20 cellular contexts compared by ENCODE assay signal in genomic region chr11:1812801-1813200, GRCh38. TPM values are rescaled to one million over a fixed set of nuclear protein-coding genes. Genes with fewer than 3 reads are reported as not detected.
DNase-seq lines count a peak whose midpoint lies in the region; ATAC-seq and TF ChIP-seq lines count a peak whose summit lies in the region.
"Had no signal": no experiment of that assay in that cellular context is flagged by ENCODE, and none has a peak within 500 bp of the region (broad histone marks: within the 10 kb centered on the region; RNA-seq: fewer than 3 reads in every experiment).

No MANE protein-coding gene starts in this region.

- CTCF ChIA-PET in CD4-positive, alpha-beta memory T cell (lab: Charles Lee; ENCODE audit: partially characterized antibody), result no interaction called here

- H3K4me3 Mint-ChIP-seq in CD4-positive, alpha-beta memory T cell, result no peak overlapping the region
- H3K4me3 Mint-ChIP-seq: CD4-positive, CD25-positive, alpha-beta regulatory T cell; CD8-positive, alpha-beta T cell had no signal

- H3K27ac ChIP-seq in HL-60 (replicated peaks), result peak overlapping the region; percentile 53
- H3K27ac ChIP-seq in coronary artery, result no peak overlapping the region
- H3K27ac ChIP-seq in osteoblast (ENCODE audit: low read depth, low read length), result no peak overlapping the region
- no peak overlapping the region for H3K27ac ChIP-seq in CD4-positive, alpha-beta memory T cell (ENCODE audit: low read depth, low read length)
- H3K27ac ChIP-seq: BLaER1 had no signal

- no peaks in the 10 kb centered on the region for H3K36me3 ChIP-seq in osteoblast (ENCODE audit: insufficient read depth, low read length)
- H3K36me3 ChIP-seq in CD4-positive, alpha-beta memory T cell (ENCODE audit: insufficient read depth, low read length), result no peaks in the 10 kb centered on the region
- H3K36me3 ChIP-seq: BE2C, BLaER1 had no signal

- no peaks in the 10 kb centered on the region for H3K9me3 ChIP-seq in osteoblast (ENCODE audit: low read depth, low read length)
- no peaks in the 10 kb centered on the region for H3K9me3 ChIP-seq in CD4-positive, alpha-beta memory T cell (ENCODE audit: control insufficient read depth in 1 of 2, low read length in 2 of 2)
- H3K9me3 ChIP-seq: BE2C had no signal

- H3K4me1 ChIP-seq in osteoblast (ENCODE audit: insufficient read depth, low read length), result no peaks in the 10 kb centered on the region
- no peaks in the 10 kb centered on the region for H3K4me1 ChIP-seq in CD4-positive, alpha-beta memory T cell (ENCODE audit: insufficient read depth, low read length)
- H3K4me1 ChIP-seq: BE2C had no signal

- no peak for ATAC-seq in left lobe of liver
- ATAC-seq: CD8-positive, alpha-beta T cell had no signal

- H3K27ac Mint-ChIP-seq in CD4-positive, alpha-beta memory T cell, result no peak overlapping the region
- H3K27ac Mint-ChIP-seq: CD14-positive monocyte; CD4-positive, CD25-positive, alpha-beta regulatory T cell; CD8-positive, alpha-beta T cell had no signal

- no peaks in the 10 kb centered on the region for H3K36me3 Mint-ChIP-seq in CD4-positive, alpha-beta memory T cell
- H3K36me3 Mint-ChIP-seq: CD4-positive, CD25-positive, alpha-beta regulatory T cell; CD8-positive, alpha-beta T cell had no signal

- H3K4me1 Mint-ChIP-seq in CD4-positive, alpha-beta memory T cell, result no peaks in the 10 kb centered on the region

- no peak for TF ChIP-seq CTCF in HL-60 (IDR thresholded peaks at IDR 0.05; ENCODE audit: insufficient read depth, low read length)
- no peak for TF ChIP-seq CTCF in coronary artery (IDR thresholded peaks at IDR 0.05)
- no peak for TF ChIP-seq CTCF in osteoblast (IDR thresholded peaks at IDR 0.05; ENCODE audit: extremely low read depth, low read depth, low read length)

- peaks cover 0 to 14% (median 2%) of the 10 kb centered on the region in 8 donors for H3K9me3 Mint-ChIP-seq in CD4-positive, alpha-beta memory T cell

- H3K27me3 ChIP-seq in HL-60 (ENCODE audit: insufficient read depth, poor library complexity, severe bottlenecking) (no peaks in the 10 kb centered on the region), osteoblast (ENCODE audit: insufficient read depth, low read length) (peaks cover 21% of the 10 kb centered on the region)
- no peaks in the 10 kb centered on the region for H3K27me3 ChIP-seq in CD4-positive, alpha-beta memory T cell (ENCODE audit: insufficient read depth, low read length)
- H3K27me3 ChIP-seq: BE2C, BLaER1 had no signal

- H3K27me3 Mint-ChIP-seq in CD4-positive, alpha-beta memory T cell, result peaks cover 4 to 12% of the 10 kb centered on the region in 2 donors

- POLR2A ChIA-PET in CD4-positive, alpha-beta memory T cell (lab: Charles Lee; ENCODE audit: partially characterized antibody), result no interaction called here

- H4K20me1 ChIP-seq in osteoblast (ENCODE audit: insufficient read depth, low read length), result no peaks in the 10 kb centered on the region
- H4K20me1 ChIP-seq: BLaER1 had no signal

- no peak overlapping the region for H3K4me3 ChIP-seq in HL-60 (replicated peaks; ENCODE audit: insufficient read depth, low read length)
- H3K4me3 ChIP-seq in coronary artery, result no peak overlapping the region
- H3K4me3 ChIP-seq in osteoblast (ENCODE audit: insufficient read depth, low read length), result no peak overlapping the region
- H3K4me3 ChIP-seq in CD4-positive, alpha-beta memory T cell (ENCODE audit: low read length in 2 of 2), result no peak overlapping the region
- H3K4me3 ChIP-seq: BLaER1 had no signal

- intact Hi-C loops in CD4-positive, alpha-beta memory T cell (cut with micrococcal nuclease), result no loop called here

- no peak for DNase-seq in HL-60 (ENCODE audit: low read depth in 1 of 2, low spot score in 1 of 2)
- DNase-seq in coronary artery (ENCODE audit: low spot score), result peak; percentile 58
- DNase-seq in osteoblast (ENCODE audit: insufficient read length, low spot score, missing footprints), result peak; percentile 30
- no peak for DNase-seq in left lobe of liver (ENCODE audit: low spot score)
- DNase-seq in NCI-H1417 (lab: John Stamatoyannopoulos, UW), result no peak
- DNase-seq in CD4-positive, alpha-beta memory T cell, result no peak
- DNase-seq: 8988T; ACHN; BE2C; C1 segment of cervical spinal cord; Caco-2; Calu3; CD4-positive, CD25-positive, alpha-beta regulatory T cell; CD8-positive, alpha-beta T cell; DMS79 treated with DMSO at 0.1 percent for 48 hours; GF-D8 had no signal

- no peak overlapping the region for H2AFZ ChIP-seq in osteoblast (ENCODE audit: low read length)

- H3K4me2 ChIP-seq in osteoblast (ENCODE audit: insufficient read depth, low read length), result no peak overlapping the region
- H3K4me2 ChIP-seq: BLaER1 had no signal

- H3K79me2 ChIP-seq in osteoblast (ENCODE audit: insufficient read depth, low read length), result no peaks in the 10 kb centered on the region

RNA-seq across cellular contexts. Expression of gene SYT8, which starts 22.0 kb away (rescaled TPM):
- 0.36 and 0.59 TPM in 2 replicates for total RNA-seq in osteoblast
- 0.30 TPM for total RNA-seq in left lobe of liver
- not detected for total RNA-seq in CD4-positive, alpha-beta memory T cell
- polyA plus RNA-seq in CD4-positive, alpha-beta memory T cell, result not detected
- total RNA-seq: A673; CD4-positive, CD25-positive, alpha-beta regulatory T cell; CD8-positive, alpha-beta T cell had no signal
- polyA plus RNA-seq: AG04450; CD14-positive monocyte; CD4-positive, CD25-positive, alpha-beta regulatory T cell had no signal

RNA-seq across cellular contexts. Expression of gene TNNI2, which starts 26.0 kb away (rescaled TPM):
- not detected in 2 replicates for total RNA-seq in osteoblast
- not detected for total RNA-seq in left lobe of liver
- total RNA-seq in CD4-positive, alpha-beta memory T cell, result not detected
- polyA plus RNA-seq in CD4-positive, alpha-beta memory T cell, result not detected
- total RNA-seq: A673; CD4-positive, CD25-positive, alpha-beta regulatory T cell had no signal
- polyA plus RNA-seq: AG04450; CD4-positive, CD25-positive, alpha-beta regulatory T cell had no signal

RNA-seq across cellular contexts. Expression of gene LSP1, which starts 40.1 kb away (rescaled TPM):
- 41.0 and 54.6 TPM in 2 replicates for total RNA-seq in osteoblast
- total RNA-seq in left lobe of liver, result 3.6 TPM
- total RNA-seq in CD4-positive, alpha-beta memory T cell, result 100 to 1,000 TPM; 324 to 327 TPM
- 100 to 1,000 TPM; 253 to 435 TPM for polyA plus RNA-seq in CD4-positive, alpha-beta memory T cell
- total RNA-seq: A673, Caco-2, Calu3 had no signal
- polyA plus RNA-seq: AG04450 had no signal

RNA-seq across cellular contexts. Expression of gene CTSD, which starts 49.1 kb away (rescaled TPM):
- 491 and 519 TPM in 2 replicates for total RNA-seq in osteoblast
- 564 TPM for total RNA-seq in left lobe of liver
- 100 to 1,000 TPM; 206 to 214 TPM for total RNA-seq in CD4-positive, alpha-beta memory T cell
- 100 to 1,000 TPM; 122 to 137 TPM for polyA plus RNA-seq in CD4-positive, alpha-beta memory T cell

Comparison
In these comparisons a context has a peak if more than half of its experiments do, and no peak if none do; other contexts are left out.
1. DNase-seq: peak in coronary artery (single experiment) and osteoblast (single experiment); none in HL-60 (0 of 2), left lobe of liver (single experiment), NCI-H1417 (0 of 3) and CD4-positive, alpha-beta memory T cell (0 of 5).